In the genomic region with DNA sequence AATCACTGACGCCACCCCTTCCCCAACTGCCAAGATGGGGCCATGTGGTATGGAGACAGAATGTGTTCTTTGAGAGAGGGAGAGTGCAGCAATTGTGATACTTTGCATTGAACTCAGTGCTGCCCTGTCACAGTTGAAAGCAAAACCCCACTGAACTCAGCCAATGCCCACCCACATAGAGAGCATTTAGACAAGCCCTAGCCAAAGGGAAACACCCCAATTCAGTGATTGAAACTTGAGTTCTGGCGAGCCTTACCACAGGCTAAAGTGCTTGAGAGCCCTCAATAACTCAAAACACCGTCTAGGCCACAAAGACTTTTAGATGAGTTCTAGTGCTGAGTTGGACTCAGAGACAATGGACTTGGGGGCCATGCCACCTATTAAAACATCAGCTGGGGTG, we compare ENCODE assay signal across 14 cellular contexts.
"Had no signal": no experiment of that assay in that cellular context is flagged by ENCODE, and none has a peak within 500 bp of the region (broad histone marks: within the 10 kb centered on the region; RNA-seq: fewer than 3 reads in every experiment).

No MANE protein-coding gene starts in this region.

- DNase-seq: activated CD4-positive, alpha-beta T cell treated with anti-CD3 and anti-CD28 coated beads, Interleukin-2, amount 50 U/mL, for 4 hours; activated T-cell treated with anti-CD3 and anti-CD28 coated beads, Interleukin-2, amount 50 U/mL, for 1 hour; body of pancreas; central memory CD4-positive, alpha-beta T cell; effector memory CD4-positive, alpha-beta T cell; heart left ventricle; islet precursor cell; mammary epithelial cell; naive thymus-derived CD4-positive, alpha-beta T cell; stimulated activated CD4-positive, alpha-beta T cell treated with anti-CD3 and anti-CD28 coated beads, Interleukin-4, amount 100 ng/mL, for 1 hour; stimulated activated naive CD8-positive, alpha-beta T cell treated with anti-CD3 and anti-CD28 coated beads, Interleukin-15, amount 100 ng/mL, for 72 hours; testis had no signal

- ATAC-seq: activated CD4-positive, CD25-positive, alpha-beta regulatory T cell treated with anti-CD3 and anti-CD28 coated beads, Interleukin-2, amount 50 U/mL, for 24 hours; body of pancreas; heart left ventricle; left lobe of liver; naive thymus-derived CD4-positive, alpha-beta T cell; stimulated activated naive CD8-positive, alpha-beta T cell treated with anti-CD3 and anti-CD28 coated beads, Interleukin-15, amount 100 ng/mL, for 72 hours had no signal
